1 cellular context compared by ENCODE assay signal in genomic region chr1:16612332-16613172, GRCh38.
TF ChIP-seq lines count a peak whose summit lies in the region.

No MANE protein-coding gene starts in this region.

TF ChIP-seq in endothelial cell of umbilical vein, 7 proteins besides CTCF, POLR2A, EP300 and RAD21:
- TF ChIP-seq POLR2AphosphoS5 (IDR thresholded peaks at IDR 0.05; ENCODE audit: insufficient read depth, low read depth, low read length): no peak
- TF ChIP-seq JUN (IDR thresholded peaks at IDR 0.05; ENCODE audit: borderline replicate concordance, insufficient read depth, insufficient read length, low read depth): no peak
- TF ChIP-seq FOS (IDR thresholded peaks at IDR 0.05; ENCODE audit: borderline replicate concordance, insufficient read depth, low read length): no peak
- TF ChIP-seq GATA2 (IDR thresholded peaks at IDR 0.05; ENCODE audit: insufficient read depth, insufficient read length, low read depth, low read length): no peak
- no peak for TF ChIP-seq MYC (IDR thresholded peaks at IDR 0.05; ENCODE audit: low read depth, low read length)
- no peak for TF ChIP-seq EZH2 (IDR thresholded peaks at IDR 0.05; ENCODE audit: borderline replicate concordance, low read depth, low read length, severe bottlenecking)
- TF ChIP-seq MAX (IDR thresholded peaks at IDR 0.05; ENCODE audit: insufficient read depth, insufficient read length): no peak
